17 cellular contexts compared by ENCODE assay signal in the genomic region with DNA sequence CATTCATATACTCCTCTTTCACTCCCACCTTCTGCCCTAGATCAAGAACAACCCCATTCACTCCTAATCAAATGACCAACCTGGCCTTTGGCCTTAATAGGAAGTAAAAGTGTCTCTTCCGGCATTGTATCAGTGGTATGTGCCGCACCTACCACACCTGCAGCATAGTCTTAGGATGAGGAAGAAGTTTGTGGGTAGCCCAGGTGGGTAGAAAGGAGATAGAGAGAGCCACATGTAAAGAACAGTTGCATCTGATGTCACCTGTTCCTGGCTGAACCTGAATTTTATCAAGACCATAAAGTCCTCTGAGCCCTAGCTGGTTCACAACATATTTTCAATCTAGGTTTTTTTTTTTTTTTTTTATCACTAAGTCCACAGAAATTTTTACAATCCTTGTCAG. TPM values are rescaled to one million over a fixed set of nuclear protein-coding genes. Genes with fewer than 3 reads are reported as not detected.
DNase-seq lines count a peak whose midpoint lies in the region; ATAC-seq, FAIRE-seq and TF ChIP-seq lines count a peak whose summit lies in the region.
"Had no signal": no experiment of that assay in that cellular context is flagged by ENCODE, and none has a peak within 500 bp of the region (broad histone marks: within the 10 kb centered on the region; RNA-seq: fewer than 3 reads in every experiment).

No MANE protein-coding gene starts in this region.

- peak; percentile 63 for ATAC-seq in memory B cell (ENCODE audit: low read depth)
- ATAC-seq in upper lobe of left lung (ENCODE audit: low FRiP score in 2 of 2), result peak; percentile 8 to 73
- ATAC-seq: Panc1 had no signal

- no peaks in the 10 kb centered on the region for H3K36me3 Mint-ChIP-seq in memory B cell
- H3K36me3 Mint-ChIP-seq: activated naive CD4-positive, alpha-beta T cell treated with anti-CD3 and anti-CD28 coated beads, Interleukin-2, amount 50 U/mL, for 24 hours had no signal

- TF ChIP-seq EP300 in upper lobe of left lung (IDR thresholded peaks at IDR 0.05), result no peak

- no peaks in the 10 kb centered on the region for H3F3A ChIP-seq in MM.1S (ENCODE audit: insufficient read depth, low read length)

- H3K4me3 ChIP-seq in MM.1S (ENCODE audit: low read length) (no peak overlapping the region), duodenal mucosa (ENCODE audit: low read depth in 1 of 2, low read length in 2 of 2) (no peak overlapping the region), upper lobe of left lung (no peak overlapping the region)
- H3K4me3 ChIP-seq: SK-N-MC had no signal

- H3K79me2 ChIP-seq in MM.1S (ENCODE audit: low read length), result no peaks in the 10 kb centered on the region

- no peak overlapping the region for H3K4me2 ChIP-seq in MM.1S (ENCODE audit: low read depth, low read length)

- TF ChIP-seq CTCF in MM.1S (IDR thresholded peaks at IDR 0.05; ENCODE audit: low read length), result no peak
- TF ChIP-seq CTCF in upper lobe of left lung (IDR thresholded peaks at IDR 0.05), result no peak

- H3K27ac Mint-ChIP-seq in memory B cell, result no peak overlapping the region
- H3K27ac Mint-ChIP-seq: activated naive CD4-positive, alpha-beta T cell treated with anti-CD3 and anti-CD28 coated beads, Interleukin-2, amount 50 U/mL, for 24 hours had no signal

- H3K9me3 ChIP-seq in MM.1S (replicated peaks; ENCODE audit: insufficient read depth, low read length) (no peaks in the 10 kb centered on the region), duodenal mucosa (ENCODE audit: control insufficient read depth in 1 of 2, low read length in 2 of 2) (no peaks in the 10 kb centered on the region), upper lobe of left lung (no peaks in the 10 kb centered on the region)

- peaks cover 3% of the 10 kb centered on the region for H3K27me3 Mint-ChIP-seq in memory B cell
- H3K27me3 Mint-ChIP-seq: activated naive CD4-positive, alpha-beta T cell treated with anti-CD3 and anti-CD28 coated beads, Interleukin-2, amount 50 U/mL, for 24 hours had no signal

- no peak for TF ChIP-seq POLR2A in upper lobe of left lung (IDR thresholded peaks at IDR 0.05)

- H3K36me3 ChIP-seq in MM.1S (replicated peaks; ENCODE audit: insufficient read depth, low read length), result no peaks in the 10 kb centered on the region
- H3K36me3 ChIP-seq in duodenal mucosa (ENCODE audit: control insufficient read depth in 1 of 2, insufficient read depth in 2 of 2, low read length in 2 of 2), result no peaks in the 10 kb centered on the region
- no peaks in the 10 kb centered on the region for H3K36me3 ChIP-seq in upper lobe of left lung

- H3K27ac ChIP-seq in MM.1S (ENCODE audit: low read length) (peak overlapping the region; percentile 22; the same call in 1 of the 2 replicates), duodenal mucosa (ENCODE audit: low read depth, low read length) (peak overlapping the region; percentile 11), upper lobe of left lung (peak overlapping the region; percentile 39 to 70 (median 50))
- H3K27ac ChIP-seq: SK-N-MC had no signal

- no peaks in the 10 kb centered on the region for H3K9me3 Mint-ChIP-seq in memory B cell
- H3K9me3 Mint-ChIP-seq: activated naive CD4-positive, alpha-beta T cell treated with anti-CD3 and anti-CD28 coated beads, Interleukin-2, amount 50 U/mL, for 24 hours had no signal

- H3K9me2 ChIP-seq in MM.1S (replicated peaks; ENCODE audit: insufficient read depth, low read length), result no peaks in the 10 kb centered on the region

- DNase-seq in MM.1S (peak; percentile 55), memory B cell (ENCODE audit: low spot score in 2 of 2) (no peak), upper lobe of left lung (no peak), NCI-H1694 (lab: John Stamatoyannopoulos, UW) (no peak), globus pallidus (ENCODE audit: low spot score) (no peak), frontal cortex (ENCODE audit: low spot score in 2 of 2) (no peak)
- DNase-seq: activated CD8-positive, alpha-beta memory T cell treated with anti-CD3 and anti-CD28 coated beads for 24 hours; activated T-cell treated with anti-CD3 and anti-CD28 coated beads, Interleukin-2, amount 50 U/mL, for 48 hours; COR-L47; GOT3; NCI-H1436 treated with DMSO at 0.1 percent for 48 hours; NCI-H82; retina had no signal

- peaks cover 5% of the 10 kb centered on the region; the same call in 1 of the 2 replicates for H3K4me1 ChIP-seq in MM.1S (ENCODE audit: low read length)
- H3K4me1 ChIP-seq in duodenal mucosa (ENCODE audit: control insufficient read depth in 1 of 2, insufficient read depth in 2 of 2, low read length in 2 of 2), result no peaks in the 10 kb centered on the region
- peaks cover 0 to 15% (median 9%) of the 10 kb centered on the region in 4 donors for H3K4me1 ChIP-seq in upper lobe of left lung

- FAIRE-seq in frontal cortex (lab: Jason Lieb, UNC), result no peak

- peaks cover 3% of the 10 kb centered on the region for H3K4me1 Mint-ChIP-seq in memory B cell

- WGBS in upper lobe of left lung, 2 donors, result 67 to 81% methylated on average over 2 of the region's 2 CpGs

- no peak overlapping the region for H2AFZ ChIP-seq in MM.1S (ENCODE audit: low read length)

- no peaks in the 10 kb centered on the region for H4K20me1 ChIP-seq in MM.1S (ENCODE audit: insufficient read depth, low read length)

- H3K4me3 Mint-ChIP-seq in memory B cell, result no peak overlapping the region
- H3K4me3 Mint-ChIP-seq: activated naive CD4-positive, alpha-beta T cell treated with anti-CD3 and anti-CD28 coated beads, Interleukin-2, amount 50 U/mL, for 24 hours had no signal

- H3K9ac ChIP-seq in MM.1S (ENCODE audit: low read length) (no peak overlapping the region), duodenal mucosa (ENCODE audit: low read depth in 1 of 2, low read length in 2 of 2) (no peak overlapping the region)

- no peaks in the 10 kb centered on the region for H3K27me3 ChIP-seq in MM.1S (replicated peaks; ENCODE audit: insufficient read depth, low read length)
- H3K27me3 ChIP-seq in duodenal mucosa (ENCODE audit: control insufficient read depth in 1 of 2, insufficient read depth in 2 of 2, low read length in 2 of 2), result no peaks in the 10 kb centered on the region
- no peaks in the 10 kb centered on the region for H3K27me3 ChIP-seq in upper lobe of left lung

RNA-seq across cellular contexts. Expression of gene PTPN12, which starts 55.5 kb away (rescaled TPM):
- total RNA-seq in upper lobe of left lung (100 to 1,000 TPM; 104 to 211 (median 136) TPM), frontal cortex (141 TPM)
